10 cellular contexts compared by ENCODE assay signal in genomic region chr4:146159384-146160058, GRCh38. TPM values are rescaled to one million over a fixed set of nuclear protein-coding genes. Genes with fewer than 3 reads are reported as not detected.
DNase-seq lines count a peak whose midpoint lies in the region; ATAC-seq and TF ChIP-seq lines count a peak whose summit lies in the region.
"Had no signal": no experiment of that assay in that cellular context is flagged by ENCODE, and none has a peak within 500 bp of the region (broad histone marks: within the 10 kb centered on the region; RNA-seq: fewer than 3 reads in every experiment).

No MANE protein-coding gene starts in this region.

- in situ Hi-C loops in GM13976 (cut with MboI; ENCODE audit: low sequenced_read_pairs, unreplicated experiment) = no loop called here

- H3K9me3 ChIP-seq in ascending aorta = peaks cover 0 to 16% of the 10 kb centered on the region in 2 donors

- TF ChIP-seq CTCF in GM13976 (IDR thresholded peaks at IDR 0.05; ENCODE audit: borderline replicate concordance, control extremely low read depth, extremely low read depth, insufficient read depth, missing control alignments) = no peak
- no peak for TF ChIP-seq CTCF in ascending aorta (IDR thresholded peaks at IDR 0.05)

- TF ChIP-seq POLR2A in GM18505 (IDR thresholded peaks at IDR 0.05; ENCODE audit: borderline replicate concordance, extremely low read depth, insufficient read depth, insufficient read length) = peak; percentile 28

- intact Hi-C loops in ascending aorta (cut with DNase I) = no loop called here

- no peak overlapping the region for H3K27ac ChIP-seq in ascending aorta

- no peak overlapping the region for H3K4me3 ChIP-seq in ascending aorta

- no peaks in the 10 kb centered on the region for H3K27me3 ChIP-seq in ascending aorta

- DNase-seq in RPMI7951 (ENCODE audit: low read depth) (peak; percentile 3), GM13976 (ENCODE audit: low spot score) (no peak), NCI-H2081 treated with DMSO at 0.1 percent for 48 hours (lab: John Stamatoyannopoulos, UW) (no peak), NCI-H510A (lab: John Stamatoyannopoulos, UW) (no peak), ascending aorta (ENCODE audit: low spot score in 2 of 2) (no peak)
- DNase-seq: activated naive CD4-positive, alpha-beta T cell treated with anti-CD3 and anti-CD28 coated beads, Interleukin-2, amount 50 U/mL, for 16 hours had no signal

- ATAC-seq in GM18505 (IDR thresholded peaks at IDR 0.05; ENCODE audit: unreplicated experiment) (peak; percentile 76), GM19463 (IDR thresholded peaks at IDR 0.05; ENCODE audit: unreplicated experiment) (peak; percentile 80), HG02973 (IDR thresholded peaks at IDR 0.05; ENCODE audit: unreplicated experiment) (peak; percentile 68)

- no peaks in the 10 kb centered on the region for H3K36me3 ChIP-seq in ascending aorta

- H3K4me1 ChIP-seq in ascending aorta = no peaks in the 10 kb centered on the region

RNA-seq across cellular contexts. Expression of gene LSM6, which starts 16.0 kb away (rescaled TPM):
- total RNA-seq in RPMI7951 (2014; rRNA removed; shearing (Covaris generic)) = 51.4 and 57.8 TPM in 2 replicates
- total RNA-seq in ascending aorta = 10.7 TPM

RNA-seq across cellular contexts. Expression of gene REELD1, which starts 54.8 kb away (rescaled TPM):
- not detected in 2 replicates for total RNA-seq in RPMI7951 (2014; rRNA removed; shearing (Covaris generic))
- not detected for total RNA-seq in ascending aorta
- total RNA-seq: urinary bladder had no signal
